ENCODE assay signal across 15 cellular contexts in the genomic region with DNA sequence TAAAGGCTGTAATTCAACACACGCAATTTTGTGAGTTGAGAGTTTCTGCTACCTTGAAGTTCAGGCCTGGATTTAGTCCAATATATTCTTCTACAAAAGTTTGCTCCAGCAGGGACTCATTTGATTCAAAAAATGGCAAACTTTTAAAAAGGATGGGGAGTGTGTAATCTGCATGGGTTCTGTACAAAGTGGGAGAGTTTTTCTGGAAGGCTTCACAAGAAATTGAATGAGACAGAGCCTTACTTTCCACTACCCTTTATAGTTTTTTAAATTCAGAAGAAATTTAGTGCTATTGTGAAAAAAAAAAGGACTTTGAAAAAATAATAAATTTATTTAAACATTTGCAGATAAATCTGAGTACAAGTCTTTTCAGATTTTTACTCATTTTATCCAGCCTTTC.
A peak's percentile ranks its signal among the peaks of the same experiment; 100 is the strongest.
DNase-seq lines count a peak whose midpoint lies in the region; ATAC-seq, FAIRE-seq and TF ChIP-seq lines count a peak whose summit lies in the region.
"Had no signal": no experiment of that assay in that cellular context is flagged by ENCODE, and none has a peak within 500 bp of the region (broad histone marks: within the 10 kb centered on the region; RNA-seq: fewer than 3 reads in every experiment).

No MANE protein-coding gene starts in this region.

- no TSS peak for BruUV-seq in mammary epithelial cell (replicated peaks; lab: Mats Ljungman, UMichigan)

- no peaks in the 10 kb centered on the region for H3K27me3 ChIP-seq in mammary epithelial cell (ENCODE audit: insufficient read depth, low read length)
- H3K27me3 ChIP-seq in breast epithelium: no peaks in the 10 kb centered on the region
- H3K27me3 ChIP-seq in adipocyte (replicated peaks; ENCODE audit: control insufficient read depth, insufficient read depth, low read length): no peaks in the 10 kb centered on the region
- H3K27me3 ChIP-seq in keratinocyte (ENCODE audit: control insufficient read depth, extremely low read depth, insufficient read depth, low read length): no peaks in the 10 kb centered on the region
- no peaks in the 10 kb centered on the region for H3K27me3 ChIP-seq in foreskin keratinocyte
- H3K27me3 ChIP-seq: BLaER1 had no signal

- no peak for TF ChIP-seq CTCF in mammary epithelial cell (conservative IDR thresholded peaks at IDR 0.05 in 1 of 2, IDR thresholded peaks at IDR 0.05 in 1 of 2; ENCODE audit: extremely low read depth in 1 of 2, insufficient read depth in 1 of 2, low read depth in 1 of 2, low read length in 2 of 2)
- TF ChIP-seq CTCF in breast epithelium (IDR thresholded peaks at IDR 0.05): no peak
- TF ChIP-seq CTCF in keratinocyte (optimal IDR thresholded peaks at IDR 0.05 in 1 of 3, IDR thresholded peaks at IDR 0.05 in 1 of 3, conservative IDR thresholded peaks at IDR 0.05 in 1 of 3; ENCODE audit: extremely low read depth in 1 of 3, insufficient read depth in 2 of 3, low read length in 3 of 3): no peak
- TF ChIP-seq CTCF in foreskin keratinocyte (conservative IDR thresholded peaks at IDR 0.05): no peak

- no peaks in the 10 kb centered on the region for H3K27me3 Mint-ChIP-seq in activated naive CD8-positive, alpha-beta T cell treated with anti-CD3 and anti-CD28 coated beads for 36 hours
- H3K27me3 Mint-ChIP-seq: CD4-positive, CD25-positive, alpha-beta regulatory T cell had no signal

- H3K4me2 ChIP-seq in mammary epithelial cell (ENCODE audit: insufficient read depth, low read depth, low read length) (no peak overlapping the region), keratinocyte (ENCODE audit: control insufficient read depth, extremely low read depth, insufficient read depth, low read depth, low read length) (no peak overlapping the region)
- H3K4me2 ChIP-seq: BLaER1 had no signal

- DNase-seq in mammary epithelial cell (no peak), breast epithelium (ENCODE audit: low spot score in 2 of 2) (no peak), adipocyte (ENCODE audit: low read depth) (peak; percentile 14), keratinocyte (ENCODE audit: low read depth, low spot score) (no peak), foreskin keratinocyte (no peak), putamen (ENCODE audit: low spot score) (no peak)
- DNase-seq in activated naive CD8-positive, alpha-beta T cell treated with anti-CD3 and anti-CD28 coated beads for 36 hours: no peak
- DNase-seq: AML-193; CD4-positive, CD25-positive, alpha-beta regulatory T cell; GOT3 had no signal

- H3K27ac ChIP-seq in mammary epithelial cell (ENCODE audit: insufficient read depth, low read depth, low read length) (no peak overlapping the region), breast epithelium (no peak overlapping the region), keratinocyte (ENCODE audit: control insufficient read depth, insufficient read depth, low read length) (no peak overlapping the region), foreskin keratinocyte (no peak overlapping the region)
- H3K27ac ChIP-seq: 22Rv1, BLaER1, HL-60 had no signal

- dilution Hi-C loops in mammary epithelial cell (cut with HindIII; ENCODE audit: low sequenced_read_pairs) (no loop called here), keratinocyte (cut with MboI; ENCODE audit: extremely low pct_ligation_motif_present, low sequenced_read_pairs) (no loop called here)

- no peaks in the 10 kb centered on the region for H3K36me3 ChIP-seq in mammary epithelial cell (ENCODE audit: insufficient read depth, low read length)
- H3K36me3 ChIP-seq in breast epithelium: no peaks in the 10 kb centered on the region
- H3K36me3 ChIP-seq in adipocyte (ENCODE audit: control insufficient read depth, insufficient read depth, low read length, severe bottlenecking): peaks cover 4% of the 10 kb centered on the region
- H3K36me3 ChIP-seq in keratinocyte (ENCODE audit: control insufficient read depth in 2 of 2, extremely low read depth in 1 of 2, insufficient read depth in 2 of 2, low read length in 2 of 2): no peaks in the 10 kb centered on the region
- H3K36me3 ChIP-seq: BLaER1, HAP-1 had no signal

- H3K79me2 ChIP-seq in mammary epithelial cell (ENCODE audit: insufficient read depth, low read length): no peaks in the 10 kb centered on the region
- H3K79me2 ChIP-seq in keratinocyte (ENCODE audit: control insufficient read depth, insufficient read depth, low read length): no peaks in the 10 kb centered on the region

- no peak for ATAC-seq in foreskin keratinocyte
- ATAC-seq in HG02885 (IDR thresholded peaks at IDR 0.05; ENCODE audit: poor library complexity, unreplicated experiment): no peak

- peak overlapping the region; percentile 8 for H2AFZ ChIP-seq in mammary epithelial cell (ENCODE audit: low read depth, low read length)
- peak overlapping the region; percentile 30 for H2AFZ ChIP-seq in keratinocyte (ENCODE audit: control insufficient read depth, low read length)

- no peak overlapping the region for H3K27ac Mint-ChIP-seq in activated naive CD8-positive, alpha-beta T cell treated with anti-CD3 and anti-CD28 coated beads for 36 hours
- H3K27ac Mint-ChIP-seq: CD4-positive, CD25-positive, alpha-beta regulatory T cell had no signal

- no peaks in the 10 kb centered on the region for H3K4me1 Mint-ChIP-seq in activated naive CD8-positive, alpha-beta T cell treated with anti-CD3 and anti-CD28 coated beads for 36 hours
- H3K4me1 Mint-ChIP-seq: CD4-positive, CD25-positive, alpha-beta regulatory T cell had no signal

- intact Hi-C loops in mammary epithelial cell (cut with micrococcal nuclease): no loop called here
- intact Hi-C loops in breast epithelium (cut with DNase I; ENCODE audit: low total_unique reads): no loop called here

- H3K9me3 Mint-ChIP-seq in activated naive CD8-positive, alpha-beta T cell treated with anti-CD3 and anti-CD28 coated beads for 36 hours: peaks cover 8% of the 10 kb centered on the region

- no peaks in the 10 kb centered on the region for H4K20me1 ChIP-seq in mammary epithelial cell (ENCODE audit: insufficient read depth, low read length)
- no peaks in the 10 kb centered on the region for H4K20me1 ChIP-seq in keratinocyte (ENCODE audit: control insufficient read depth, extremely low read depth, insufficient read depth, low read length)
- H4K20me1 ChIP-seq: BLaER1 had no signal

- H3K4me1 ChIP-seq in mammary epithelial cell (ENCODE audit: insufficient read depth, low read length): peaks cover 4% of the 10 kb centered on the region
- H3K4me1 ChIP-seq in breast epithelium: no peaks in the 10 kb centered on the region
- H3K4me1 ChIP-seq in adipocyte (ENCODE audit: control insufficient read depth, insufficient read depth, low read length): peaks cover 30% of the 10 kb centered on the region
- H3K4me1 ChIP-seq in keratinocyte (ENCODE audit: control insufficient read depth, extremely low read depth, insufficient read depth, low read length): peaks cover 5% of the 10 kb centered on the region
- peaks cover 7% of the 10 kb centered on the region for H3K4me1 ChIP-seq in foreskin keratinocyte
- H3K4me1 ChIP-seq: BLaER1, HAP-1 had no signal

- in situ Hi-C loops in mammary epithelial cell (cut with MboI; ENCODE audit: low sequenced_read_pairs in 2 of 2): no loop called here

- no peaks in the 10 kb centered on the region for H3K9me1 ChIP-seq in keratinocyte (ENCODE audit: control insufficient read depth, extremely low read depth, insufficient read depth, low read length)

- peaks cover 33% of the 10 kb centered on the region for H3K36me3 Mint-ChIP-seq in activated naive CD8-positive, alpha-beta T cell treated with anti-CD3 and anti-CD28 coated beads for 36 hours

- CTCF ChIA-PET in mammary epithelial cell (lab: Charles Lee; ENCODE audit: low non-redundant PET): no interaction called here

- H3K4me3 ChIP-seq in mammary epithelial cell (replicated peaks in 1 of 3; ENCODE audit: insufficient read depth in 1 of 3, low read depth in 2 of 3, low read length in 3 of 3) (no peak overlapping the region), breast epithelium (no peak overlapping the region), adipocyte (ENCODE audit: low read length) (no peak overlapping the region), keratinocyte (ENCODE audit: control insufficient read depth in 2 of 3, extremely low read depth in 1 of 3, insufficient read depth in 2 of 3, low read depth in 1 of 3, low read length in 3 of 3) (no peak overlapping the region)
- H3K4me3 ChIP-seq: BLaER1, HAP-1 had no signal

- H3K4me3 Mint-ChIP-seq in activated naive CD8-positive, alpha-beta T cell treated with anti-CD3 and anti-CD28 coated beads for 36 hours: no peak overlapping the region
- H3K4me3 Mint-ChIP-seq: CD4-positive, CD25-positive, alpha-beta regulatory T cell had no signal

- FAIRE-seq in keratinocyte (lab: Jason Lieb, UNC): no peak

- H3K9ac ChIP-seq in mammary epithelial cell (ENCODE audit: insufficient read depth, low read length) (no peak overlapping the region), adipocyte (ENCODE audit: low read length) (no peak overlapping the region), keratinocyte (ENCODE audit: control insufficient read depth, extremely low read depth, insufficient read depth, low read length) (no peak overlapping the region)
- H3K9ac ChIP-seq: BLaER1 had no signal

- 83% methylated on average over 1 of the region's 1 CpG for WGBS in mammary epithelial cell (ENCODE audit: low coverage, missing lambda C conversion rate)

- TF ChIP-seq POLR2A in breast epithelium (IDR thresholded peaks at IDR 0.05): no peak

- H3K9me3 ChIP-seq in mammary epithelial cell (replicated peaks; ENCODE audit: insufficient read depth, low read length) (no peaks in the 10 kb centered on the region), breast epithelium (peaks cover 0 to 3% of the 10 kb centered on the region in 2 donors), adipocyte (ENCODE audit: control insufficient read depth, low read length) (no peaks in the 10 kb centered on the region), keratinocyte (ENCODE audit: control insufficient read depth, low read depth, low read length) (no peaks in the 10 kb centered on the region)
- H3K9me3 ChIP-seq: HAP-1 had no signal
